In the genomic region with DNA sequence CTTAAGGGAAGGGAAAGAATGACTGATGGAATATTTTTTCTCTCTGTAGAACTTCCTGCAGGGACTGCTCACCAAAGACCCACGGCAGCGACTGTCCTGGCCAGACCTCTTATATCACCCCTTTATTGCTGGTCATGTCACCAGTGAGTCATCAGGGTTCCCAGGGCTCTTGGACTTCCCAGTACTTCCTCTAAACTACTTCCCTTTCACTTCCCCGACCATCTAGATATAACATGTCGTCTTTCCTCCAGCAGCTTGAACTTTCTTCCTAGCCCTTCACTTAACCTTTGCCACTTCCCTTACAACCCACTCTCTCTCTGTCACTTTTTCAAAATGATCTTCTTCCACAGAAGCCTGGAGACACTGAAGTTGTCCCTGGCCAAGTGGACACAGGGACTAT, we compare ENCODE assay signal across 18 cellular contexts. TPM values are rescaled to one million over a fixed set of nuclear protein-coding genes. Genes with fewer than 3 reads are reported as not detected.
DNase-seq lines count a peak whose midpoint lies in the region; ATAC-seq lines count a peak whose summit lies in the region.
"Had no signal": no experiment of that assay in that cellular context is flagged by ENCODE, and none has a peak within 500 bp of the region (broad histone marks: within the 10 kb centered on the region; RNA-seq: fewer than 3 reads in every experiment).

No MANE protein-coding gene starts in this region.

- no peaks in the 10 kb centered on the region for H3K9me3 Mint-ChIP-seq in activated T-cell treated with anti-CD3 and anti-CD28 coated beads, Interleukin-2, amount 50 U/mL, for 24 hours
- H3K9me3 Mint-ChIP-seq: activated naive CD4-positive, alpha-beta T cell treated with anti-CD3 and anti-CD28 coated beads, Interleukin-2, amount 10 ng/mL, durations not matched to agents 7 days and 5 days; GM23338; nephron had no signal

- no peak overlapping the region for H3K27ac Mint-ChIP-seq in activated T-cell treated with anti-CD3 and anti-CD28 coated beads, Interleukin-2, amount 50 U/mL, for 24 hours
- H3K27ac Mint-ChIP-seq: activated CD4-positive, alpha-beta T cell treated with anti-CD3 and anti-CD28 coated beads for 36 hours; activated naive CD4-positive, alpha-beta T cell treated with anti-CD3 and anti-CD28 coated beads, Interleukin-2, amount 10 ng/mL, durations not matched to agents 7 days and 5 days; GM23338; nephron had no signal

- DNase-seq in CD1c-positive myeloid dendritic cell (ENCODE audit: extremely low spot score) (peak; percentile 85), HT1080 (ENCODE audit: low read depth) (peak; percentile 32), RPMI7951 (ENCODE audit: low read depth) (peak; percentile 11), left lobe of liver (ENCODE audit: low spot score) (no peak), T-helper 1 cell (no peak)
- DNase-seq in activated T-cell treated with anti-CD3 and anti-CD28 coated beads, Interleukin-2, amount 50 U/mL, for 24 hours, result no peak
- DNase-seq: activated CD4-positive, alpha-beta T cell treated with anti-CD3 and anti-CD28 coated beads for 36 hours; activated naive CD4-positive, alpha-beta T cell treated with anti-CD3 and anti-CD28 coated beads, Interleukin-2, amount 10 ng/mL, durations not matched to agents 7 days and 5 days; mammary epithelial cell; MM.1S; NCI-H2107; NCI-H526; stomach had no signal

- no peaks in the 10 kb centered on the region for H3K4me1 Mint-ChIP-seq in activated T-cell treated with anti-CD3 and anti-CD28 coated beads, Interleukin-2, amount 50 U/mL, for 24 hours (ENCODE audit: low read depth)
- H3K4me1 Mint-ChIP-seq: activated CD4-positive, alpha-beta T cell treated with anti-CD3 and anti-CD28 coated beads for 36 hours; activated naive CD4-positive, alpha-beta T cell treated with anti-CD3 and anti-CD28 coated beads, Interleukin-2, amount 10 ng/mL, durations not matched to agents 7 days and 5 days; GM23338; nephron had no signal

- no peaks in the 10 kb centered on the region for H3K27me3 Mint-ChIP-seq in activated T-cell treated with anti-CD3 and anti-CD28 coated beads, Interleukin-2, amount 50 U/mL, for 24 hours
- H3K27me3 Mint-ChIP-seq: activated CD4-positive, alpha-beta T cell treated with anti-CD3 and anti-CD28 coated beads for 36 hours; activated naive CD4-positive, alpha-beta T cell treated with anti-CD3 and anti-CD28 coated beads, Interleukin-2, amount 10 ng/mL, durations not matched to agents 7 days and 5 days had no signal

- peaks cover 48% of the 10 kb centered on the region for H3K36me3 Mint-ChIP-seq in activated T-cell treated with anti-CD3 and anti-CD28 coated beads, Interleukin-2, amount 50 U/mL, for 24 hours (ENCODE audit: low read depth)
- H3K36me3 Mint-ChIP-seq: activated naive CD4-positive, alpha-beta T cell treated with anti-CD3 and anti-CD28 coated beads, Interleukin-2, amount 10 ng/mL, durations not matched to agents 7 days and 5 days had no signal

- no peak overlapping the region for H3K4me3 Mint-ChIP-seq in activated T-cell treated with anti-CD3 and anti-CD28 coated beads, Interleukin-2, amount 50 U/mL, for 24 hours
- H3K4me3 Mint-ChIP-seq: activated CD4-positive, alpha-beta T cell treated with anti-CD3 and anti-CD28 coated beads for 36 hours; activated naive CD4-positive, alpha-beta T cell treated with anti-CD3 and anti-CD28 coated beads, Interleukin-2, amount 10 ng/mL, durations not matched to agents 7 days and 5 days; GM23338; nephron had no signal

- ATAC-seq in left lobe of liver, result peak; percentile 31
- ATAC-seq in activated CD4-positive, CD25-positive, alpha-beta regulatory T cell treated with anti-CD3 and anti-CD28 coated beads, Interleukin-2, amount 50 U/mL, for 24 hours, result no peak
- ATAC-seq in GM21717 (IDR thresholded peaks at IDR 0.05; ENCODE audit: unreplicated experiment), result no peak
- ATAC-seq: activated CD4-positive, alpha-beta T cell treated with anti-CD3 and anti-CD28 coated beads for 36 hours; body of pancreas; GM23338 had no signal

RNA-seq across cellular contexts. Expression of a gene that starts 7.2 kb away (rescaled TPM):
- 11.0 and 14.9 TPM in 2 replicates for total RNA-seq in HT1080 (2014; rRNA removed; shearing (Covaris generic))
- 4.3 and 8.1 TPM in 2 replicates for polyA plus RNA-seq in HT1080 (2015; cell fraction: cytosol; rRNA removed)
- polyA plus RNA-seq in HT1080 (2015; cell fraction: nucleus; rRNA removed), result 141 and 152 TPM in 2 replicates
- total RNA-seq in RPMI7951 (2014; rRNA removed; shearing (Covaris generic)), result 15.6 and 20.7 TPM in 2 replicates
- total RNA-seq in left lobe of liver, result 16.0 TPM

RNA-seq across cellular contexts. Expression of a gene that starts 7.3 kb away (rescaled TPM):
- total RNA-seq in HT1080 (2014; rRNA removed; shearing (Covaris generic)), result 106 TPM in 2 replicates
- polyA plus RNA-seq in HT1080 (2015; cell fraction: cytosol; rRNA removed), result 35.1 and 45.5 TPM in 2 replicates
- polyA plus RNA-seq in HT1080 (2015; cell fraction: nucleus; rRNA removed), result 60.6 and 61.1 TPM in 2 replicates
- 37.5 and 45.5 TPM in 2 replicates for total RNA-seq in RPMI7951 (2014; rRNA removed; shearing (Covaris generic))
- total RNA-seq in left lobe of liver, result 9.0 TPM

RNA-seq across cellular contexts. Expression of a gene that starts 19.6 kb away (rescaled TPM):
- 69.2 and 80.7 TPM in 2 replicates for total RNA-seq in HT1080 (2014; rRNA removed; shearing (Covaris generic))
- 37.6 and 48.1 TPM in 2 replicates for polyA plus RNA-seq in HT1080 (2015; cell fraction: cytosol; rRNA removed)
- 169 and 172 TPM in 2 replicates for polyA plus RNA-seq in HT1080 (2015; cell fraction: nucleus; rRNA removed)
- total RNA-seq in RPMI7951 (2014; rRNA removed; shearing (Covaris generic)), result 47.0 and 49.8 TPM in 2 replicates
- 38.7 TPM for total RNA-seq in left lobe of liver

RNA-seq across cellular contexts. Expression of a gene that starts 19.7 kb away (rescaled TPM):
- total RNA-seq in HT1080 (2014; rRNA removed; shearing (Covaris generic)), result 17.8 and 26.0 TPM in 2 replicates
- 10.2 and 13.2 TPM in 2 replicates for polyA plus RNA-seq in HT1080 (2015; cell fraction: cytosol; rRNA removed)
- 22.3 and 27.2 TPM in 2 replicates for polyA plus RNA-seq in HT1080 (2015; cell fraction: nucleus; rRNA removed)
- total RNA-seq in RPMI7951 (2014; rRNA removed; shearing (Covaris generic)), result 11.3 and 13.6 TPM in 2 replicates
- total RNA-seq in left lobe of liver, result 9.8 TPM

RNA-seq across cellular contexts. Expression of a gene that starts 31.5 kb away (rescaled TPM):
- 21.6 and 22.9 TPM in 2 replicates for total RNA-seq in HT1080 (2014; rRNA removed; shearing (Covaris generic))
- 14.5 and 18.6 TPM in 2 replicates for polyA plus RNA-seq in HT1080 (2015; cell fraction: cytosol; rRNA removed)
- polyA plus RNA-seq in HT1080 (2015; cell fraction: nucleus; rRNA removed), result 69.2 and 70.0 TPM in 2 replicates
- 17.5 and 28.7 TPM in 2 replicates for total RNA-seq in RPMI7951 (2014; rRNA removed; shearing (Covaris generic))
- 7.4 TPM for total RNA-seq in left lobe of liver

Comparison
In these comparisons a context has a peak if more than half of its experiments do, and no peak if none do; other contexts are left out.
1. DNase-seq: peak in CD1c-positive myeloid dendritic cell (single experiment), HT1080 (single experiment) and RPMI7951 (single experiment); none in left lobe of liver (single experiment), T-helper 1 cell (0 of 5) and activated T-cell treated with anti-CD3 and anti-CD28 coated beads, Interleukin-2, amount 50 U/mL, for 24 hours (single experiment).